Comparison of ENCODE assay signal across 9 cellular contexts in the genomic region with DNA sequence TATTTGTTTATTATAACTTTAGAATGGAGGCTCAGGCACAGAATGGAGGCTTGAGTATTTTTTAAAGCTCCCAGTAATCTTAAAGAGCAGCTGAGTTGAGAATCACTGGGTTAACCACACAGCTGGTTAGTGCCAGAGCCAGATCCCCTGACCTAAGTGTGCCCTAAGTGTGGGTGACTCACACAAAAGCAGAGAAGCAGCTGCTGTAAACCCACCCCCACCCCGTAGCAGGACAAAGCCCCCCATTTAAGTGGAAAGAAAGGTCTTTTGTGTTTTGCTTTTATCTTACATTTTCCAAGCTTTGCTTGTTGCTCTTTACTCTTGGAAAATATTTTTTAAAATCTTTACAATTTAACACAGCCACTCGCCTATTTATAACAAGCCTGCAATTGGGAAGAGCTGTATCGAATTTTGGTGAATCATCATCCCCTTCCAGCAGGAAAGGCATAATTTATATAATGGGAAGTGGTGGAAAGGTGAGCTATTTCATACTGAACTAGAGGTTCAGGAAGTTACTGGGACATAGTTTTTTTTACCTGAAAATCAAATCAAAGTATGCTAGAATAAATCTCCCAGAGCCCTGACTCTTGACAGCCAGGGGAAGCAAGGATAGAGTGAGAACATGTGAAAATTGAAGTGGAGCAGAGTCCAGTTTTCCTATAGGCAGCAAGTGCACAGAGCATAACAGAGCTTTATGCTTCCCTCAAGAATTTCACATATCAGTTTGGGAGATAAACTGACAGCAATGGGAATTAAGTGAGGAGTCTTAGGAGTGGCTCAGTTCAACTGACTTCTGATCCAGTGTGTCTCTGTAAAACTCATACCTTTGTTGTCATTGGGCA.
DNase-seq lines count a peak whose midpoint lies in the region; ATAC-seq and TF ChIP-seq lines count a peak whose summit lies in the region.
"Had no signal": no experiment of that assay in that cellular context is flagged by ENCODE, and none has a peak within 500 bp of the region (broad histone marks: within the 10 kb centered on the region; RNA-seq: fewer than 3 reads in every experiment).

No MANE protein-coding gene starts in this region.

- POLR2A ChIA-PET in Panc1 (lab: Charles Lee), result no interaction called here

- peaks cover 11% of the 10 kb centered on the region for H3K4me1 ChIP-seq in DND-41 (ENCODE audit: insufficient read depth, low read length)
- no peaks in the 10 kb centered on the region; the same call in 1 of the 2 replicates for H3K4me1 ChIP-seq in Panc1 (ENCODE audit: control insufficient read depth, insufficient read depth, low read length)
- H3K4me1 ChIP-seq in ovary (ENCODE audit: insufficient read depth), result peaks cover 4% of the 10 kb centered on the region

- 4 to 8% (median 7%) methylated on average over 3 of the region's 3 CpGs for WGBS in ovary, 3 donors

- CTCF ChIA-PET in Panc1 (lab: Charles Lee), result no interaction called here

- DNase-seq in DND-41, result peak; percentile 55
- peak; percentile 54 for DNase-seq in Panc1 (ENCODE audit: low read depth, low spot score)
- DNase-seq in fibroblast of mammary gland (ENCODE audit: low read depth), result peak; percentile 84
- DNase-seq in ovary, result peak in 3 of 5 donors; percentile 15 to 39 (median 27)
- no peak for DNase-seq in SIG-M5 (lab: John Stamatoyannopoulos, UW)
- DNase-seq in stimulated activated CD4-positive, alpha-beta T cell treated with anti-CD3 and anti-CD28 coated beads, Interleukin-12 subunit alpha, Interleukin-12 subunit beta, amount 100 ng/mL, for 4 hours, result no peak
- DNase-seq in activated gamma-delta T cell (lab: John Stamatoyannopoulos, UW), result no peak
- DNase-seq: activated naive CD4-positive, alpha-beta T cell treated with anti-CD3 and anti-CD28 coated beads, Interleukin-2, amount 50 U/mL, for 16 hours had no signal

- H3K9me3 ChIP-seq in DND-41 (ENCODE audit: insufficient read depth, low read length, severe bottlenecking), result no peaks in the 10 kb centered on the region
- H3K9me3 ChIP-seq in Panc1 (ENCODE audit: control insufficient read depth, insufficient read depth, low read depth, low read length), result peaks cover 12% of the 10 kb centered on the region; the same call in 1 of the 2 replicates
- H3K9me3 ChIP-seq in ovary, result no peaks in the 10 kb centered on the region

- no peak overlapping the region for H3K4me2 ChIP-seq in DND-41 (ENCODE audit: insufficient read depth, low read length)

- H3K27me3 ChIP-seq in DND-41 (ENCODE audit: insufficient read depth, low read length, poor library complexity) (no peaks in the 10 kb centered on the region), Panc1 (ENCODE audit: control insufficient read depth, insufficient read depth, low read length) (no peaks in the 10 kb centered on the region), ovary (no peaks in the 10 kb centered on the region)

- H3K79me2 ChIP-seq in DND-41 (ENCODE audit: insufficient read depth, low read length), result no peaks in the 10 kb centered on the region

- no peak for TF ChIP-seq POLR2A in ovary (IDR thresholded peaks at IDR 0.05)

- no TSS peak for BruUV-seq in Panc1 (replicated peaks; lab: Mats Ljungman, UMichigan)

- H3K4me3 ChIP-seq in DND-41 (ENCODE audit: low read depth in 1 of 2, low read length in 2 of 2) (no peak overlapping the region), Panc1 (ENCODE audit: low read depth in 2 of 2, low read length in 2 of 2) (peak overlapping the region in 1 of 2 experiments; percentile 29; a peak in 2 of 4 replicates), fibroblast of mammary gland (ENCODE audit: control insufficient read depth, low read depth, low read length) (no peak overlapping the region), ovary (no peak overlapping the region)

- H3K27ac ChIP-seq in DND-41 (ENCODE audit: low read length), result no peak overlapping the region
- H3K27ac ChIP-seq in Panc1 (ENCODE audit: low read length), result peak overlapping the region; percentile 36
- no peak overlapping the region for H3K27ac ChIP-seq in ovary

- H4K20me1 ChIP-seq in DND-41 (ENCODE audit: insufficient read depth, low read length), result no peaks in the 10 kb centered on the region

- H3K9ac ChIP-seq in DND-41 (ENCODE audit: low read depth, low read length), result no peak overlapping the region

- H2AFZ ChIP-seq in DND-41 (ENCODE audit: low read depth, low read length), result no peak overlapping the region

- TF ChIP-seq CTCF in DND-41 (IDR thresholded peaks at IDR 0.05; ENCODE audit: borderline replicate concordance, extremely low read depth, low read length, poor library complexity, severe bottlenecking) (no peak), Panc1 (IDR thresholded peaks at IDR 0.05) (no peak), fibroblast of mammary gland (conservative IDR thresholded peaks at IDR 0.05; ENCODE audit: control insufficient read depth, insufficient read depth, low read depth, low read length) (no peak), ovary (IDR thresholded peaks at IDR 0.05) (no peak)

- TF ChIP-seq EP300 in ovary (IDR thresholded peaks at IDR 0.05), result no peak

- ATAC-seq in DND-41 (ENCODE audit: insufficient read depth, low read depth) (peak; percentile 97), Panc1 (peak; percentile 95), HG03469 (IDR thresholded peaks at IDR 0.05; ENCODE audit: unreplicated experiment) (no peak)

- H3K36me3 ChIP-seq in DND-41 (ENCODE audit: insufficient read depth, low read length) (no peaks in the 10 kb centered on the region), Panc1 (ENCODE audit: control insufficient read depth, insufficient read depth, low read length) (no peaks in the 10 kb centered on the region), ovary (no peaks in the 10 kb centered on the region)

- in situ Hi-C loops in Panc1 (cut with HindIII; ENCODE audit: low pct_unique_long_range_greater_than_20kb, low sequenced_read_pairs), result no loop called here

- intact Hi-C loops in Panc1 (cut with micrococcal nuclease; ENCODE audit: unreplicated experiment) (no loop called here), ovary (cut with DNase I) (no loop called here)

Comparison
In these comparisons a context has a peak if more than half of its experiments do, and no peak if none do; other contexts are left out.
1. DNase-seq: peak in DND-41 (single experiment), Panc1 (single experiment), fibroblast of mammary gland (single experiment) and ovary (3 of 5); none in SIG-M5 (single experiment), stimulated activated CD4-positive, alpha-beta T cell treated with anti-CD3 and anti-CD28 coated beads, Interleukin-12 subunit alpha, Interleukin-12 subunit beta, amount 100 ng/mL, for 4 hours (single experiment) and activated gamma-delta T cell (single experiment).